ENCODE assay signal across 8 cellular contexts in the genomic region with DNA sequence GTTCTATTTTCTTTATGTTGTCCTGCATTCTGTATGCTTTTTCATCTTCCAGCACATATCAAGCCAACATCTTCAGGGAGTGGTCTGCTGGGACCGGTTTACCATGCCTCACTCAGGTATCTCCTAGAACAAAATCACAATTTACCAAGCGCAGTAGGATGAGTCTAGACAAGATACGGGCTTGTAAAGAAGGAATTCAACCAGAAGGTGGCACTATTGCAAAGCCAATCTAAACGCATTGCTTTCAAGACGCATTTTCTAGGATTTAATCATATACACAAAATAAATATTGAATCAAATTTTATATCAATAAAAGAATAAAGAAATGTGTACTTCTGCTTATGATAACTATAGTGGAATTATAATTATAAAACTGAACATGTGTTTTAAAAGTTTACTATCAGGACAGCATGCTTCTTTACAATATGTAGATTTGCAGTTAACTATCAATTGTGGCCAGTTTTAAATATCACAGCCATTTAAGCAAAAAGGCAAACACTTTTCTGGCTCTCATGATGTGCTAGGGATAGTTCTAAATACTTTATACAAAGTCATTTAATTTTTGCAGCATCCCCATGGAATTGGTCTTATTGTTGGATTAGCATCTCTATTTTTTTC. TPM values are rescaled to one million over a fixed set of nuclear protein-coding genes. Genes with fewer than 3 reads are reported as not detected.
DNase-seq lines count a peak whose midpoint lies in the region; ATAC-seq, FAIRE-seq and TF ChIP-seq lines count a peak whose summit lies in the region.

No MANE protein-coding gene starts in this region.

- DNase-seq in activated naive CD4-positive, alpha-beta T cell treated with anti-CD3 and anti-CD28 coated beads, Interleukin-2, amount 10 ng/mL, durations not matched to agents 7 days and 5 days = peak; percentile 49
- DNase-seq in activated naive CD4-positive, alpha-beta T cell (lab: John Stamatoyannopoulos, UW) = no peak
- peak; percentile 73 for DNase-seq in LoVo (ENCODE audit: low spot score)
- no peak for DNase-seq in RCC 7860 (ENCODE audit: low spot score)
- peak; percentile 55 for DNase-seq in colonic mucosa
- no peak for DNase-seq in right lobe of liver
- DNase-seq in type B pancreatic cell (ENCODE audit: extremely low spot score, unreplicated experiment) = no peak

- intact Hi-C loops in colonic mucosa (cut with DNase I) (loop anchor here (2.0 to 10.0 kb wide), 3 partner anchors 144 to 267 kb away; a partner anchor contains a TSS), right lobe of liver (cut with DNase I) (loop anchor here in 1 of 2 donors (10.0 kb wide), 1 partner anchor 264 kb away; a partner anchor contains a TSS)

- FAIRE-seq in RCC 7860 (lab: Jason Lieb, UNC) = peak; percentile 67

- H3K27ac Mint-ChIP-seq in activated naive CD4-positive, alpha-beta T cell treated with anti-CD3 and anti-CD28 coated beads, Interleukin-2, amount 10 ng/mL, durations not matched to agents 7 days and 5 days = no peak overlapping the region
- H3K27ac Mint-ChIP-seq in type B pancreatic cell = no peak overlapping the region

- H3K27me3 Mint-ChIP-seq in activated naive CD4-positive, alpha-beta T cell treated with anti-CD3 and anti-CD28 coated beads, Interleukin-2, amount 10 ng/mL, durations not matched to agents 7 days and 5 days = peaks cover 10% of the 10 kb centered on the region
- peaks cover 35% of the 10 kb centered on the region for H3K27me3 Mint-ChIP-seq in type B pancreatic cell

- no peaks in the 10 kb centered on the region for H3K9me3 Mint-ChIP-seq in activated naive CD4-positive, alpha-beta T cell treated with anti-CD3 and anti-CD28 coated beads, Interleukin-2, amount 10 ng/mL, durations not matched to agents 7 days and 5 days
- no peaks in the 10 kb centered on the region for H3K9me3 Mint-ChIP-seq in type B pancreatic cell

- H3K27me3 ChIP-seq in colonic mucosa (no peaks in the 10 kb centered on the region), right lobe of liver (no peaks in the 10 kb centered on the region)

- peak; percentile 62 for ATAC-seq in GM21737 (IDR thresholded peaks at IDR 0.05; ENCODE audit: unreplicated experiment)
- peak; percentile 86 to 91 (median 88) for ATAC-seq in right lobe of liver

- TF ChIP-seq CTCF in colonic mucosa (IDR thresholded peaks at IDR 0.05) (peak; percentile 74), right lobe of liver (IDR thresholded peaks at IDR 0.05) (peak; percentile 71 to 84 (median 79)), type B pancreatic cell (conservative IDR thresholded peaks at IDR 0.05) (peak; percentile 90)

- no peaks in the 10 kb centered on the region for H3K36me3 Mint-ChIP-seq in activated naive CD4-positive, alpha-beta T cell treated with anti-CD3 and anti-CD28 coated beads, Interleukin-2, amount 10 ng/mL, durations not matched to agents 7 days and 5 days
- no peaks in the 10 kb centered on the region for H3K36me3 Mint-ChIP-seq in type B pancreatic cell

- H3K4me1 ChIP-seq in colonic mucosa (no peaks in the 10 kb centered on the region), right lobe of liver (no peaks in the 10 kb centered on the region)

- H3K27ac ChIP-seq in colonic mucosa (no peak overlapping the region), right lobe of liver (no peak overlapping the region)

- CTCF ChIA-PET in activated naive CD4-positive, alpha-beta T cell treated with anti-CD3 and anti-CD28 coated beads, Interleukin-2, amount 10 ng/mL, durations not matched to agents 7 days and 5 days (lab: Charles Lee) = interaction anchor here (1.0 to 4.9 kb wide), 12 partner anchors 11 to 336 kb away, joined by 3 to 38 read pairs (median 4); a partner anchor contains a TSS

- H3K4me3 Mint-ChIP-seq in activated naive CD4-positive, alpha-beta T cell treated with anti-CD3 and anti-CD28 coated beads, Interleukin-2, amount 10 ng/mL, durations not matched to agents 7 days and 5 days = no peak overlapping the region
- no peak overlapping the region for H3K4me3 Mint-ChIP-seq in type B pancreatic cell

- H3K4me3 ChIP-seq in colonic mucosa (no peak overlapping the region), right lobe of liver (no peak overlapping the region)

- H3K9me3 ChIP-seq in colonic mucosa (no peaks in the 10 kb centered on the region), right lobe of liver (no peaks in the 10 kb centered on the region)

- no peak overlapping the region for H3K9ac ChIP-seq in colonic mucosa (ENCODE audit: low read depth in 2 of 2, low read length in 2 of 2)

- TF ChIP-seq POLR2A in right lobe of liver (IDR thresholded peaks at IDR 0.05) = no peak

- 0% methylated on average over 5 of the region's 5 CpGs for WGBS in right lobe of liver (ENCODE audit: insufficient coverage, low coverage, low lambda C conversion rate, missing lambda C conversion rate)

- H3K4me1 Mint-ChIP-seq in activated naive CD4-positive, alpha-beta T cell treated with anti-CD3 and anti-CD28 coated beads, Interleukin-2, amount 10 ng/mL, durations not matched to agents 7 days and 5 days = peaks cover 18% of the 10 kb centered on the region
- H3K4me1 Mint-ChIP-seq in type B pancreatic cell (ENCODE audit: unreplicated experiment) = no peaks in the 10 kb centered on the region

- H3K36me3 ChIP-seq in colonic mucosa = no peaks in the 10 kb centered on the region
- no peaks in the 10 kb centered on the region for H3K36me3 ChIP-seq in right lobe of liver

RNA-seq across cellular contexts. Expression of a gene that starts 16.1 kb away (rescaled TPM):
- total RNA-seq in colonic mucosa (10 to 100 TPM; 41.0 to 42.0 TPM), right lobe of liver (10 to 100 TPM; 18.4 to 35.3 (median 28.4) TPM), type B pancreatic cell (ENCODE audit: low replicate concordance) (43.6 and 54.4 TPM in 2 replicates)

Comparison
In these comparisons a context has a peak if more than half of its experiments do, and no peak if none do; other contexts are left out.
1. DNase-seq: peak in activated naive CD4-positive, alpha-beta T cell treated with anti-CD3 and anti-CD28 coated beads, Interleukin-2, amount 10 ng/mL, durations not matched to agents 7 days and 5 days (single experiment), LoVo (single experiment) and colonic mucosa (single experiment); none in activated naive CD4-positive, alpha-beta T cell (0 of 4), RCC 7860 (single experiment), right lobe of liver (0 of 3) and type B pancreatic cell (single experiment).
2. Peak in every context shown above with its lines, with median percentiles within 50 percentile points of each other: CTCF ChIP-seq.